ENCODE assay signal across 15 cellular contexts in genomic region chrX:72041901-72042859, GRCh38.
DNase-seq lines count a peak whose midpoint lies in the region; ATAC-seq and TF ChIP-seq lines count a peak whose summit lies in the region.
"Had no signal": no experiment of that assay in that cellular context is flagged by ENCODE, and none has a peak within 500 bp of the region (broad histone marks: within the 10 kb centered on the region; RNA-seq: fewer than 3 reads in every experiment).

No MANE protein-coding gene starts in this region.

- peaks cover 11% of the 10 kb centered on the region for H3K4me1 ChIP-seq in GM23248 (ENCODE audit: insufficient read depth)
- H3K4me1 ChIP-seq in right atrium auricular region: peaks cover 0 to 8% of the 10 kb centered on the region in 2 donors
- H3K4me1 ChIP-seq in sigmoid colon: peaks cover 0 to 60% (median 40%) of the 10 kb centered on the region in 4 donors
- H3K4me1 ChIP-seq: pancreas had no signal

- DNase-seq in GM23248: peak; percentile 30
- DNase-seq in astrocyte of the spinal cord (ENCODE audit: low read depth, low spot score): peak; percentile 58
- DNase-seq in right atrium auricular region (ENCODE audit: low spot score): no peak
- DNase-seq in sigmoid colon: peak; percentile 68
- no peak for DNase-seq in Kasumi-1 (lab: John Stamatoyannopoulos, UW)
- no peak for DNase-seq in activated CD4-positive, alpha-beta memory T cell treated with anti-CD3 and anti-CD28 coated beads, Interleukin-2, amount 10 ng/mL, durations not matched to agents 7 days and 5 days
- DNase-seq in GM10266 (ENCODE audit: extremely low spot score): no peak
- DNase-seq: activated CD4-positive, alpha-beta memory T cell treated with anti-CD3 and anti-CD28 coated beads for 36 hours; activated naive CD8-positive, alpha-beta T cell treated with anti-CD3 and anti-CD28 coated beads for 36 hours; immature natural killer cell; NCI-H146; pancreas had no signal

- POLR2A ChIA-PET in activated CD4-positive, alpha-beta memory T cell treated with anti-CD3 and anti-CD28 coated beads, Interleukin-2, amount 10 ng/mL, durations not matched to agents 7 days and 5 days (lab: Charles Lee): no interaction called here

- no peak overlapping the region for H3K27ac ChIP-seq in GM23248
- peak overlapping the region; percentile 41 to 42 for H3K27ac ChIP-seq in right atrium auricular region
- peak overlapping the region; percentile 78 to 89 (median 82) for H3K27ac ChIP-seq in sigmoid colon
- H3K27ac ChIP-seq: BLaER1 treated with 17β-estradiol and CSF1 and Interleukin-3, amounts not matched to agents 10 nM and 100 nM; pancreas had no signal

- no peaks in the 10 kb centered on the region for H3K79me2 ChIP-seq in GM23248 (ENCODE audit: insufficient read depth)

- no peak for TF ChIP-seq CTCF in astrocyte of the spinal cord (IDR thresholded peaks at IDR 0.05; ENCODE audit: low read depth, low read length)
- TF ChIP-seq CTCF in right atrium auricular region (IDR thresholded peaks at IDR 0.05): no peak
- no peak for TF ChIP-seq CTCF in sigmoid colon (IDR thresholded peaks at IDR 0.05)
- no peak for TF ChIP-seq CTCF in GM10266 (IDR thresholded peaks at IDR 0.05; ENCODE audit: control insufficient read depth, insufficient read depth, low read depth, missing control alignments)

- H3K27me3 ChIP-seq in GM23248 (replicated peaks; ENCODE audit: insufficient read depth): no peaks in the 10 kb centered on the region
- H3K27me3 ChIP-seq in right atrium auricular region: no peaks in the 10 kb centered on the region
- peaks cover 0 to 2% (median 0%) of the 10 kb centered on the region in 3 donors for H3K27me3 ChIP-seq in sigmoid colon
- H3K27me3 ChIP-seq: pancreas had no signal

- peaks cover 24% of the 10 kb centered on the region for H3K4me1 Mint-ChIP-seq in activated CD4-positive, alpha-beta memory T cell treated with anti-CD3 and anti-CD28 coated beads, Interleukin-2, amount 10 ng/mL, durations not matched to agents 7 days and 5 days
- H3K4me1 Mint-ChIP-seq: activated naive CD8-positive, alpha-beta T cell treated with anti-CD3 and anti-CD28 coated beads for 36 hours had no signal

- H4K20me1 ChIP-seq in GM23248 (ENCODE audit: insufficient read depth): no peaks in the 10 kb centered on the region

- no peak overlapping the region for H3K27ac Mint-ChIP-seq in activated CD4-positive, alpha-beta memory T cell treated with anti-CD3 and anti-CD28 coated beads, Interleukin-2, amount 10 ng/mL, durations not matched to agents 7 days and 5 days
- H3K27ac Mint-ChIP-seq: activated CD4-positive, alpha-beta memory T cell treated with anti-CD3 and anti-CD28 coated beads for 36 hours; activated naive CD8-positive, alpha-beta T cell treated with anti-CD3 and anti-CD28 coated beads for 36 hours; immature natural killer cell; T-helper 2 cell treated with Interferon-gamma antibody and Interleukin-4, amounts not matched to agents 5 μg/mL and 100 μg/mL, for 36 hours had no signal

- no peaks in the 10 kb centered on the region for H3F3A ChIP-seq in GM23248 (ENCODE audit: insufficient read depth)

- no peak overlapping the region for H3K4me2 ChIP-seq in GM23248 (ENCODE audit: unreplicated experiment)
- H3K4me2 ChIP-seq: BLaER1 treated with 17β-estradiol and CSF1 and Interleukin-3, amounts not matched to agents 10 nM and 100 nM had no signal

- H3K4me3 Mint-ChIP-seq in activated CD4-positive, alpha-beta memory T cell treated with anti-CD3 and anti-CD28 coated beads, Interleukin-2, amount 10 ng/mL, durations not matched to agents 7 days and 5 days: no peak overlapping the region
- H3K4me3 Mint-ChIP-seq: activated CD4-positive, alpha-beta memory T cell treated with anti-CD3 and anti-CD28 coated beads for 36 hours; activated naive CD8-positive, alpha-beta T cell treated with anti-CD3 and anti-CD28 coated beads for 36 hours; immature natural killer cell; T-helper 2 cell treated with Interferon-gamma antibody and Interleukin-4, amounts not matched to agents 5 μg/mL and 100 μg/mL, for 36 hours had no signal

- CTCF ChIA-PET in activated CD4-positive, alpha-beta memory T cell treated with anti-CD3 and anti-CD28 coated beads, Interleukin-2, amount 10 ng/mL, durations not matched to agents 7 days and 5 days (lab: Charles Lee): interaction anchor here (0.6 kb wide), 1 partner anchor 531 kb away, joined by 4 read pairs; no protein-coding TSS in a partner anchor

- no peak for TF ChIP-seq EP300 in sigmoid colon (IDR thresholded peaks at IDR 0.05)

- 0 out of 2 replicates have a peak overlapping the region, but pooled peaks have one; percentile 11 for H3K9ac ChIP-seq in GM23248
- H3K9ac ChIP-seq: BLaER1 treated with 17β-estradiol and CSF1 and Interleukin-3, amounts not matched to agents 10 nM and 100 nM had no signal

- H3K4me3 ChIP-seq in GM23248: no peak overlapping the region
- H3K4me3 ChIP-seq in astrocyte of the spinal cord (ENCODE audit: low read depth, low read length): no peak overlapping the region
- no peak overlapping the region for H3K4me3 ChIP-seq in right atrium auricular region
- no peak overlapping the region for H3K4me3 ChIP-seq in sigmoid colon
- H3K4me3 ChIP-seq: BLaER1 treated with 17β-estradiol and CSF1 and Interleukin-3, amounts not matched to agents 10 nM and 100 nM; pancreas had no signal

- in situ Hi-C loops in GM23248 (cut with MboI) (no loop called here), astrocyte of the spinal cord (cut with HindIII; ENCODE audit: low sequenced_read_pairs) (no loop called here)

- H3K9me3 ChIP-seq in GM23248 (ENCODE audit: low read depth): no peaks in the 10 kb centered on the region
- no peaks in the 10 kb centered on the region for H3K9me3 ChIP-seq in right atrium auricular region
- H3K9me3 ChIP-seq in sigmoid colon: no peaks in the 10 kb centered on the region
- H3K9me3 ChIP-seq: BLaER1 treated with 17β-estradiol and CSF1 and Interleukin-3, amounts not matched to agents 10 nM and 100 nM; pancreas had no signal

- H3K9me2 ChIP-seq in GM23248 (ENCODE audit: insufficient read depth): no peaks in the 10 kb centered on the region

- H3K9me3 Mint-ChIP-seq in activated CD4-positive, alpha-beta memory T cell treated with anti-CD3 and anti-CD28 coated beads, Interleukin-2, amount 10 ng/mL, durations not matched to agents 7 days and 5 days: no peaks in the 10 kb centered on the region
- H3K9me3 Mint-ChIP-seq: activated CD4-positive, alpha-beta memory T cell treated with anti-CD3 and anti-CD28 coated beads for 36 hours; activated naive CD8-positive, alpha-beta T cell treated with anti-CD3 and anti-CD28 coated beads for 36 hours; immature natural killer cell; T-helper 2 cell treated with Interferon-gamma antibody and Interleukin-4, amounts not matched to agents 5 μg/mL and 100 μg/mL, for 36 hours had no signal

- H3K27me3 Mint-ChIP-seq in activated CD4-positive, alpha-beta memory T cell treated with anti-CD3 and anti-CD28 coated beads, Interleukin-2, amount 10 ng/mL, durations not matched to agents 7 days and 5 days: peaks cover 3% of the 10 kb centered on the region
- H3K27me3 Mint-ChIP-seq: activated CD4-positive, alpha-beta memory T cell treated with anti-CD3 and anti-CD28 coated beads for 36 hours had no signal

- TF ChIP-seq POLR2A in sigmoid colon (IDR thresholded peaks at IDR 0.05): no peak

- H2AFZ ChIP-seq in GM23248: peak overlapping the region; percentile 65

- ATAC-seq in HG03097 (IDR thresholded peaks at IDR 0.05; ENCODE audit: low FRiP score, unreplicated experiment): no peak

- WGBS in GM23248 (ENCODE audit: low coverage in 1 of 2, low lambda C conversion rate in 2 of 2, missing lambda C conversion rate in 2 of 2), 2 experiments: 43 to 48% methylated on average over 8 to 13 of the region's 13 CpGs
- 76% methylated on average over 13 of the region's 13 CpGs for WGBS in sigmoid colon, 2 donors

- no peaks in the 10 kb centered on the region for H3K36me3 Mint-ChIP-seq in activated CD4-positive, alpha-beta memory T cell treated with anti-CD3 and anti-CD28 coated beads, Interleukin-2, amount 10 ng/mL, durations not matched to agents 7 days and 5 days (ENCODE audit: low read depth)
- H3K36me3 Mint-ChIP-seq: activated CD4-positive, alpha-beta memory T cell treated with anti-CD3 and anti-CD28 coated beads for 36 hours; activated naive CD8-positive, alpha-beta T cell treated with anti-CD3 and anti-CD28 coated beads for 36 hours; immature natural killer cell had no signal

- H3K36me3 ChIP-seq in GM23248 (ENCODE audit: low read depth) (no peaks in the 10 kb centered on the region), right atrium auricular region (no peaks in the 10 kb centered on the region), sigmoid colon (no peaks in the 10 kb centered on the region)
- H3K36me3 ChIP-seq: BLaER1 treated with 17β-estradiol and CSF1 and Interleukin-3, amounts not matched to agents 10 nM and 100 nM; pancreas had no signal

- intact Hi-C loops in sigmoid colon (cut with DNase I): no loop called here

Comparison
In these comparisons a context has a peak if more than half of its experiments do, and no peak if none do; other contexts are left out.
1. DNase-seq: peak in GM23248 (single experiment), astrocyte of the spinal cord (single experiment) and sigmoid colon (single experiment); none in right atrium auricular region (single experiment), Kasumi-1 (0 of 2), activated CD4-positive, alpha-beta memory T cell treated with anti-CD3 and anti-CD28 coated beads, Interleukin-2, amount 10 ng/mL, durations not matched to agents 7 days and 5 days (single experiment) and GM10266 (single experiment).